In genomic region chr19:1489463-1489971, GRCh38 we compare ENCODE assay signal across 9 cellular contexts. TPM values are rescaled to one million over a fixed set of nuclear protein-coding genes. Genes with fewer than 3 reads are reported as not detected.
A peak's percentile ranks its signal among the peaks of the same experiment; 100 is the strongest.
DNase-seq lines count a peak whose midpoint lies in the region; FAIRE-seq and TF ChIP-seq lines count a peak whose summit lies in the region.
"Had no signal": no experiment of that assay in that cellular context is flagged by ENCODE, and none has a peak within 500 bp of the region (broad histone marks: within the 10 kb centered on the region; RNA-seq: fewer than 3 reads in every experiment).

No MANE protein-coding gene starts in this region.

- H3K9ac ChIP-seq in adipocyte (ENCODE audit: low read length) (peak overlapping the region; percentile 71), kidney (ENCODE audit: low read length in 2 of 2) (peak overlapping the region in 1 of 2 donors; percentile 67), stomach smooth muscle (ENCODE audit: low read length in 2 of 2) (peak overlapping the region; percentile 63 to 71)

- no peak for FAIRE-seq in kidney (lab: Jason Lieb, UNC)
- FAIRE-seq: A204.1 had no signal

- intact Hi-C loops in kidney (cut with DNase I), result no loop called here

- DNase-seq in NOMO-1 treated with DMSO at 0.1 percent for 48 hours (lab: John Stamatoyannopoulos, UW; ENCODE audit: unreplicated experiment) (peak; percentile 13), NOMO-1 treated with dmso at 0.1 percent for 144 hours (lab: John Stamatoyannopoulos, UW; ENCODE audit: unreplicated experiment) (no peak), adipocyte (ENCODE audit: low read depth) (no peak), kidney (peak; percentile 86), RPMI8226 (no peak), AG08396 (ENCODE audit: low spot score) (no peak), NCI-H1048 (lab: John Stamatoyannopoulos, UW) (no peak)

- H3K27me3 ChIP-seq in adipocyte (replicated peaks; ENCODE audit: control insufficient read depth, insufficient read depth, low read length) (peaks cover 6% of the 10 kb centered on the region), stomach smooth muscle (ENCODE audit: control insufficient read depth in 1 of 2, insufficient read depth in 2 of 2, low read length in 2 of 2) (peaks cover 13 to 14% of the 10 kb centered on the region in 2 donors)

- H3K36me3 ChIP-seq in adipocyte (ENCODE audit: control insufficient read depth, insufficient read depth, low read length, severe bottlenecking), result no peaks in the 10 kb centered on the region
- H3K36me3 ChIP-seq in kidney (ENCODE audit: control insufficient read depth in 1 of 2, insufficient read depth in 2 of 2, low read length in 2 of 2), result no peaks in the 10 kb centered on the region
- no peaks in the 10 kb centered on the region for H3K36me3 ChIP-seq in stomach smooth muscle (ENCODE audit: control insufficient read depth in 2 of 2, insufficient read depth in 2 of 2, low read length in 2 of 2)

- TF ChIP-seq CTCF in kidney (IDR thresholded peaks at IDR 0.05; ENCODE audit: borderline replicate concordance, extremely low read depth, insufficient read depth), result no peak

- H3K9me3 ChIP-seq in adipocyte (ENCODE audit: control insufficient read depth, low read length), result no peaks in the 10 kb centered on the region
- no peaks in the 10 kb centered on the region for H3K9me3 ChIP-seq in kidney (ENCODE audit: control insufficient read depth in 1 of 2, low read length in 2 of 2)
- H3K9me3 ChIP-seq in stomach smooth muscle (ENCODE audit: control insufficient read depth in 2 of 2, low read length in 2 of 2), result no peaks in the 10 kb centered on the region

- H3K4me1 ChIP-seq in adipocyte (ENCODE audit: control insufficient read depth, insufficient read depth, low read length), result peaks cover 19% of the 10 kb centered on the region
- peaks cover 0 to 8% of the 10 kb centered on the region in 2 donors for H3K4me1 ChIP-seq in kidney (ENCODE audit: control insufficient read depth in 1 of 2, insufficient read depth in 1 of 2, low read depth in 1 of 2, low read length in 2 of 2)
- H3K4me1 ChIP-seq in stomach smooth muscle (ENCODE audit: control insufficient read depth, insufficient read depth, low read length), result peaks cover 19% of the 10 kb centered on the region

- H3K4me3 ChIP-seq in adipocyte (ENCODE audit: low read length), result peak overlapping the region; percentile 88
- H3K4me3 ChIP-seq in kidney (ENCODE audit: low read length in 2 of 2), result peak overlapping the region in 1 of 2 donors; percentile 82
- H3K4me3 ChIP-seq in stomach smooth muscle (ENCODE audit: low read length in 2 of 2), result peak overlapping the region; percentile 79 to 80

- no peak overlapping the region for H3K27ac ChIP-seq in kidney (ENCODE audit: low read depth in 2 of 2, low read length in 2 of 2)
- H3K27ac ChIP-seq in stomach smooth muscle (ENCODE audit: low read length), result peak overlapping the region; percentile 53

RNA-seq across cellular contexts. Expression of gene PCSK4, which starts 0.6 kb away (rescaled TPM):
- 5.3 TPM for total RNA-seq in kidney
- 5.5 TPM for polyA plus RNA-seq in kidney (ENCODE audit: insufficient read depth, low read depth, low replicate concordance)

RNA-seq across cellular contexts. Expression of gene REEP6, which starts 1.5 kb away (rescaled TPM):
- total RNA-seq in kidney, result 9.6 TPM
- polyA plus RNA-seq in kidney (ENCODE audit: insufficient read depth, low read depth, low replicate concordance), result 60.0 TPM

RNA-seq across cellular contexts. Expression of gene C19orf25, which starts 10.5 kb away (rescaled TPM):
- 32.5 TPM for total RNA-seq in kidney
- 50.9 TPM for polyA plus RNA-seq in kidney (ENCODE audit: insufficient read depth, low read depth, low replicate concordance)

RNA-seq across cellular contexts. Expression of gene ADAMTSL5, which starts 23.3 kb away (rescaled TPM):
- 4.6 TPM for total RNA-seq in kidney
- 1.4 TPM for polyA plus RNA-seq in kidney (ENCODE audit: insufficient read depth, low read depth, low replicate concordance)

RNA-seq across cellular contexts. Expression of gene PLK5, which starts 34.4 kb away (rescaled TPM):
- total RNA-seq in kidney, result not detected
- polyA plus RNA-seq in kidney (ENCODE audit: insufficient read depth, low read depth, low replicate concordance), result not detected

Comparison
In these comparisons a context has a peak if more than half of its experiments do, and no peak if none do; other contexts are left out.
1. DNase-seq: peak in NOMO-1 treated with DMSO at 0.1 percent for 48 hours (single experiment) and kidney (single experiment); none in NOMO-1 treated with dmso at 0.1 percent for 144 hours (single experiment), adipocyte (single experiment), RPMI8226 (single experiment), AG08396 (single experiment) and NCI-H1048 (single experiment).